ENCODE assay signal across 31 cellular contexts in genomic region chr22:35509960-35510359, GRCh38. TPM values are rescaled to one million over a fixed set of nuclear protein-coding genes. Genes with fewer than 3 reads are reported as not detected.
"Had no signal": no experiment of that assay in that cellular context is flagged by ENCODE, and none has a peak within 500 bp of the region (broad histone marks: within the 10 kb centered on the region; RNA-seq: fewer than 3 reads in every experiment).

No MANE protein-coding gene starts in this region.

- H3K4me1 Mint-ChIP-seq: activated CD4-positive, alpha-beta T cell treated with anti-CD3 and anti-CD28 coated beads, Interleukin-2, amount 10 ng/mL, durations not matched to agents 7 days and 5 days; activated CD8-positive, alpha-beta memory T cell treated with anti-CD3 and anti-CD28 coated beads, Interleukin-2, amount 10 ng/mL, durations not matched to agents 7 days and 5 days; T-helper 17 cell had no signal

- H3K4me1 ChIP-seq: parathyroid adenoma, right atrium auricular region, uterus had no signal

- H3K9me3 Mint-ChIP-seq: activated CD4-positive, alpha-beta T cell treated with anti-CD3 and anti-CD28 coated beads, Interleukin-2, amount 10 ng/mL, durations not matched to agents 7 days and 5 days; activated naive CD4-positive, alpha-beta T cell treated with anti-CD3 and anti-CD28 coated beads, Interleukin-2, amount 50 U/mL, for 72 hours; activated T-helper 2 cell treated with anti-CD3 and anti-CD28 coated beads, Interferon-gamma antibody, Interleukin-2, Interleukin-4, amounts not matched to agents 10 μg/mL and 5 μg/mL and 100 μg/mL, durations not matched to agents 14 hours and 24 hours and 36 hours; effector memory CD8-positive, alpha-beta T cell; naive thymus-derived CD4-positive, alpha-beta T cell; type B pancreatic cell had no signal

- H3K27ac ChIP-seq: cardiac muscle cell, coronary artery, parathyroid adenoma, right atrium auricular region, thoracic aorta, uterus, WERI-Rb-1 had no signal

- H3K36me3 Mint-ChIP-seq: activated CD8-positive, alpha-beta memory T cell treated with anti-CD3 and anti-CD28 coated beads, Interleukin-2, amount 10 ng/mL, durations not matched to agents 7 days and 5 days; activated naive CD4-positive, alpha-beta T cell treated with anti-CD3 and anti-CD28 coated beads, Interleukin-2, amount 50 U/mL, for 72 hours; naive thymus-derived CD4-positive, alpha-beta T cell; type B pancreatic cell had no signal

- DNase-seq: activated CD4-positive, alpha-beta T cell treated with anti-CD3 and anti-CD28 coated beads, Interleukin-2, amount 10 ng/mL, durations not matched to agents 7 days and 5 days; activated CD4-positive, CD25-positive, alpha-beta regulatory T cell treated with anti-CD3 and anti-CD28 coated beads, Interleukin-2, amount 50 U/mL, for 72 hours; activated CD8-positive, alpha-beta memory T cell treated with anti-CD3 and anti-CD28 coated beads, Interleukin-2, amount 10 ng/mL, durations not matched to agents 7 days and 5 days; activated CD8-positive, alpha-beta T cell treated with anti-CD3 and anti-CD28 coated beads, Interleukin-2, amount 10 ng/mL, durations not matched to agents 7 days and 5 days; activated T-cell treated with anti-CD3 and anti-CD28 coated beads, Interleukin-2, amount 50 U/mL, for 48 hours; anterior cingulate cortex; effector memory CD8-positive, alpha-beta T cell; erythroblast; hippocampal formation; left cardiac atrium; mammary epithelial cell; midbrain; naive thymus-derived CD4-positive, alpha-beta T cell; occipital lobe; stimulated activated CD4-positive, alpha-beta T cell treated with anti-CD3 and anti-CD28 coated beads, Interleukin-15, amount 100 ng/mL, for 24 hours; stimulated activated CD4-positive, alpha-beta T cell treated with anti-CD3 and anti-CD28 coated beads, Interleukin-2, amount 100 ng/mL, for 24 hours; stimulated activated naive CD4-positive, alpha-beta T cell treated with Interleukin-2 at 50 U/mL for 16 hours; T-helper 17 cell; T1000; uterus; WERI-Rb-1 had no signal

- H3K9me3 ChIP-seq: right atrium auricular region, thoracic aorta, uterus had no signal

- H3K27me3 ChIP-seq: right atrium auricular region, uterus had no signal

- H3K27ac Mint-ChIP-seq: activated CD4-positive, alpha-beta T cell treated with anti-CD3 and anti-CD28 coated beads, Interleukin-2, amount 10 ng/mL, durations not matched to agents 7 days and 5 days; activated CD8-positive, alpha-beta memory T cell treated with anti-CD3 and anti-CD28 coated beads, Interleukin-2, amount 10 ng/mL, durations not matched to agents 7 days and 5 days; activated CD8-positive, alpha-beta T cell treated with anti-CD3 and anti-CD28 coated beads, Interleukin-2, amount 10 ng/mL, durations not matched to agents 7 days and 5 days; activated naive CD4-positive, alpha-beta T cell treated with anti-CD3 and anti-CD28 coated beads, Interleukin-2, amount 50 U/mL, for 72 hours; activated T-helper 2 cell treated with anti-CD3 and anti-CD28 coated beads, Interferon-gamma antibody, Interleukin-2, Interleukin-4, amounts not matched to agents 10 μg/mL and 5 μg/mL and 100 μg/mL, durations not matched to agents 14 hours and 24 hours and 36 hours; effector memory CD8-positive, alpha-beta T cell; naive thymus-derived CD4-positive, alpha-beta T cell; T-helper 17 cell; type B pancreatic cell had no signal

- H3K4me3 Mint-ChIP-seq: activated CD4-positive, alpha-beta T cell treated with anti-CD3 and anti-CD28 coated beads, Interleukin-2, amount 10 ng/mL, durations not matched to agents 7 days and 5 days; activated CD8-positive, alpha-beta memory T cell treated with anti-CD3 and anti-CD28 coated beads, Interleukin-2, amount 10 ng/mL, durations not matched to agents 7 days and 5 days; activated CD8-positive, alpha-beta T cell treated with anti-CD3 and anti-CD28 coated beads, Interleukin-2, amount 10 ng/mL, durations not matched to agents 7 days and 5 days; effector memory CD8-positive, alpha-beta T cell; naive thymus-derived CD4-positive, alpha-beta T cell; T-helper 17 cell; type B pancreatic cell had no signal

- H3K36me3 ChIP-seq: cardiac muscle cell, right atrium auricular region, thoracic aorta, uterus, WERI-Rb-1 had no signal

- H3K4me3 ChIP-seq: cardiac muscle cell, coronary artery, right atrium auricular region, thoracic aorta, uterus had no signal

- ATAC-seq: activated CD8-positive, alpha-beta memory T cell treated with anti-CD3 and anti-CD28 coated beads, Interleukin-2, amount 10 ng/mL, durations not matched to agents 7 days and 5 days; activated CD8-positive, alpha-beta T cell treated with anti-CD3 and anti-CD28 coated beads, Interleukin-2, amount 10 ng/mL, durations not matched to agents 7 days and 5 days; activated naive CD4-positive, alpha-beta T cell treated with anti-CD3 and anti-CD28 coated beads, Interleukin-2, amount 50 U/mL, for 72 hours; effector memory CD8-positive, alpha-beta T cell; left cardiac atrium; naive thymus-derived CD4-positive, alpha-beta T cell; T-helper 17 cell had no signal

RNA-seq across cellular contexts. Expression of gene RASD2, which starts 30.7 kb away (rescaled TPM):
- total RNA-seq: activated CD4-positive, alpha-beta T cell treated with anti-CD3 and anti-CD28 coated beads, Interleukin-2, amount 10 ng/mL, durations not matched to agents 7 days and 5 days; activated T-helper 2 cell treated with anti-CD3 and anti-CD28 coated beads, Interferon-gamma antibody, Interleukin-2, Interleukin-4, amounts not matched to agents 10 μg/mL and 5 μg/mL and 100 μg/mL, durations not matched to agents 14 hours and 24 hours and 36 hours; fibroblast of villous mesenchyme; pulmonary artery endothelial cell had no signal
